In the genomic region with DNA sequence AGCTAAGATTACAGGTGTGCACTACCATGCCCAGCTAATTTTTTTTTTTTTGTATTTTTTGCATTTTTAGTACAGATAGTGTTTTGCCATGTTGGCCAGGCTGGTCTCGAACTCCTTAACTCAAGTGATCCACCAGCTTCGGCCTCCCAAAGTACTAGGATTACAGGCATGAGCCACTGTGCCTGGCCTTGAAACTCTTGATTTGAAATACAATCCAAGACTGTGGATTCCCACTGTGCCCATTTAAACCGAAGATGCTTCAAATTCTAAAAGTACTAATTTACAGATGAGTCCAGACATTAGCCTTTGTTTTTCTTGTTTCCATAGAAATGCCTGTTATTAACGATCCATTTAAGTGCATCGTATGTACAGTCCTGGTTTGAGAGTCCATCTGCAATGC, we compare ENCODE assay signal across 20 cellular contexts.
"Had no signal": no experiment of that assay in that cellular context is flagged by ENCODE, and none has a peak within 500 bp of the region (broad histone marks: within the 10 kb centered on the region; RNA-seq: fewer than 3 reads in every experiment).

No MANE protein-coding gene starts in this region.

- H3K27me3 ChIP-seq: neutrophil, ovary, transverse colon had no signal

- H3K9me3 ChIP-seq: neutrophil, ovary, prostate gland, transverse colon had no signal

- H3K36me3 ChIP-seq: neutrophil, ovary, prostate gland, transverse colon had no signal

- H3K4me3 ChIP-seq: coronary artery, ovary, prostate gland, transverse colon had no signal

- DNase-seq: activated CD4-positive, alpha-beta T cell treated with anti-CD3 and anti-CD28 coated beads, Interleukin-2, amount 10 ng/mL, durations not matched to agents 24 days and 14 days; activated CD8-positive, alpha-beta memory T cell treated with anti-CD3 and anti-CD28 coated beads, Interleukin-2, amount 10 ng/mL, durations not matched to agents 7 days and 5 days; activated CD8-positive, alpha-beta T cell treated with anti-CD3 and anti-CD28 coated beads for 36 hours; activated gamma-delta T cell; activated naive CD4-positive, alpha-beta T cell treated with anti-CD3 and anti-CD28 coated beads, Interleukin-2, amount 50 U/mL, for 16 hours; activated naive CD8-positive, alpha-beta T cell treated with anti-CD3 and anti-CD28 coated beads, Interleukin-2, amount 50 U/mL, for 24 hours; activated T-cell treated with anti-CD3 and anti-CD28 coated beads for 4 hours; cerebellar nuclear complex; foreskin fibroblast; islet precursor cell; left cardiac atrium; ovary; stimulated activated CD4-positive, alpha-beta T cell treated with anti-CD3 and anti-CD28 coated beads, Interleukin-2, amount 100 ng/mL, for 48 hours; stimulated activated CD8-positive, alpha-beta memory T cell treated with anti-CD3 and anti-CD28 coated beads, Interleukin-4, amount 100 ng/mL, for 48 hours; stimulated activated naive B cell treated with anti-CD40 and anti-IgM and Interleukin-4, amounts not matched to agents 10 μg/mL and 1 μg/mL and 100 μg/mL, for 72 hours; transverse colon had no signal

- ATAC-seq: activated CD4-positive, CD25-positive, alpha-beta regulatory T cell treated with anti-CD3 and anti-CD28 coated beads, Interleukin-2, amount 50 U/mL, for 24 hours; activated CD8-positive, alpha-beta memory T cell treated with anti-CD3 and anti-CD28 coated beads, Interleukin-2, amount 10 ng/mL, durations not matched to agents 7 days and 5 days; activated CD8-positive, alpha-beta T cell treated with anti-CD3 and anti-CD28 coated beads for 36 hours; activated naive CD8-positive, alpha-beta T cell treated with anti-CD3 and anti-CD28 coated beads, Interleukin-2, amount 50 U/mL, for 24 hours; left cardiac atrium; stimulated activated naive B cell treated with anti-CD40 and anti-IgM and Interleukin-4, amounts not matched to agents 10 μg/mL and 1 μg/mL and 100 μg/mL, for 72 hours had no signal

- H3K27ac ChIP-seq: coronary artery, neutrophil, ovary, prostate gland, transverse colon had no signal

- H3K4me1 ChIP-seq: prostate gland had no signal
